Comparison of ENCODE assay signal across 18 cellular contexts in the genomic region with DNA sequence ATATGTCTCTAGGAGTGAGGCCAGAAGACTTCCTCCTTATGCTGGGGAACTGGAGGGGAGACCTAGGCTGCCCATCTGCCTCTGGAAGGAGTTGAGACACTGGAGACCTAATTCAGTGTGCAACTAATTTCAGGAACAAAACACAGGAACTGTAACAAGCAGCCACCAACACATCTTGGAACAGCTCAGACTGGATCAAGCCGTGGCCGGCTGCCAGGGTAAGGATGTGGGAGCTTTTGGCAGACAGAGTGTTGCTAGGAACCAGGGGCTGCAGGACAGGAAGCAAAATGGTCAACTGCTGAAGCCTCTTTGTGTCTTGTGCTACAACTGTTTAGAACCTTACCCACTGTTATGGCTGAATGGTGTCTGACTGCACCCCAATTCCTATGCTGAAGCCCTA. TPM values are rescaled to one million over a fixed set of nuclear protein-coding genes. Genes with fewer than 3 reads are reported as not detected.
DNase-seq lines count a peak whose midpoint lies in the region; ATAC-seq and TF ChIP-seq lines count a peak whose summit lies in the region.
"Had no signal": no experiment of that assay in that cellular context is flagged by ENCODE, and none has a peak within 500 bp of the region (broad histone marks: within the 10 kb centered on the region; RNA-seq: fewer than 3 reads in every experiment).

No MANE protein-coding gene starts in this region.

- WGBS in right cardiac atrium: 16% methylated on average over 2 of the region's 2 CpGs

- H3K4me1 ChIP-seq in right cardiac atrium (ENCODE audit: control insufficient read depth, insufficient read depth, low read length) (peaks cover 3% of the 10 kb centered on the region), left lung (no peaks in the 10 kb centered on the region)
- H3K4me1 ChIP-seq in CD4-positive, alpha-beta memory T cell (ENCODE audit: insufficient read depth, low read length): no peaks in the 10 kb centered on the region
- H3K4me1 ChIP-seq: lower lobe of right lung, pancreas had no signal

- DNase-seq in EL: peak; percentile 8
- peak; percentile 79 for DNase-seq in astrocyte of the hippocampus (ENCODE audit: low read depth, low spot score)
- DNase-seq in right cardiac atrium: peak; percentile 47 to 88 (median 85)
- DNase-seq in sciatic nerve (ENCODE audit: low spot score): no peak
- no peak for DNase-seq in activated naive CD4-positive, alpha-beta T cell treated with Interleukin-2 at 50 U/mL for 16 hours
- no peak for DNase-seq in CD4-positive, alpha-beta memory T cell
- no peak for DNase-seq in left lung
- no peak for DNase-seq in epidermal melanocyte (ENCODE audit: insufficient read length, low spot score)
- DNase-seq: activated T-cell treated with anti-CD3 and anti-CD28 coated beads for 4 hours; CD4-positive, alpha-beta T cell; lower lobe of right lung; NCI-H1436 treated with DMSO at 0.1 percent for 48 hours; NCI-H524; pancreas; RPMI8226; T-helper 2 cell had no signal

- no peaks in the 10 kb centered on the region for H3K36me3 Mint-ChIP-seq in CD4-positive, alpha-beta memory T cell

- POLR2A ChIA-PET in CD4-positive, alpha-beta memory T cell (lab: Charles Lee; ENCODE audit: partially characterized antibody): no interaction called here

- no peak for TF ChIP-seq CTCF in left lung (IDR thresholded peaks at IDR 0.05)

- no peak overlapping the region for H3K4me3 ChIP-seq in right cardiac atrium (ENCODE audit: low read length)
- no peak overlapping the region for H3K4me3 ChIP-seq in CD4-positive, alpha-beta memory T cell (ENCODE audit: low read length in 2 of 2)
- no peak overlapping the region for H3K4me3 ChIP-seq in left lung
- H3K4me3 ChIP-seq: GM23338, lower lobe of right lung, pancreas had no signal

- H3K4me1 Mint-ChIP-seq in CD4-positive, alpha-beta memory T cell: no peaks in the 10 kb centered on the region

- H3K9me3 ChIP-seq in right cardiac atrium (ENCODE audit: control insufficient read depth, low read length) (no peaks in the 10 kb centered on the region), left lung (no peaks in the 10 kb centered on the region)
- H3K9me3 ChIP-seq in CD4-positive, alpha-beta memory T cell (ENCODE audit: control insufficient read depth in 1 of 2, low read length in 2 of 2): no peaks in the 10 kb centered on the region
- H3K9me3 ChIP-seq: lower lobe of right lung, pancreas had no signal

- H3K27me3 Mint-ChIP-seq in CD4-positive, alpha-beta memory T cell: peaks cover 2 to 4% of the 10 kb centered on the region in 2 donors

- H3K27ac ChIP-seq in right cardiac atrium (ENCODE audit: low read length): no peak overlapping the region
- H3K27ac ChIP-seq in CD4-positive, alpha-beta memory T cell (ENCODE audit: low read depth, low read length): no peak overlapping the region
- no peak overlapping the region for H3K27ac ChIP-seq in left lung
- H3K27ac ChIP-seq: lower lobe of right lung, pancreas had no signal

- no peak overlapping the region for H3K27ac Mint-ChIP-seq in CD4-positive, alpha-beta memory T cell
- H3K27ac Mint-ChIP-seq: CD4-positive, alpha-beta T cell; IgD-negative memory B cell had no signal

- H3K27me3 ChIP-seq in right cardiac atrium (ENCODE audit: control insufficient read depth, insufficient read depth): no peaks in the 10 kb centered on the region
- H3K27me3 ChIP-seq in CD4-positive, alpha-beta memory T cell (ENCODE audit: insufficient read depth, low read length): peaks cover 3% of the 10 kb centered on the region
- no peaks in the 10 kb centered on the region for H3K27me3 ChIP-seq in left lung
- H3K27me3 ChIP-seq: pancreas had no signal

- CTCF ChIA-PET in CD4-positive, alpha-beta memory T cell (lab: Charles Lee; ENCODE audit: partially characterized antibody): no interaction called here

- H3K36me3 ChIP-seq in CD4-positive, alpha-beta memory T cell (ENCODE audit: insufficient read depth, low read length): no peaks in the 10 kb centered on the region
- H3K36me3 ChIP-seq in left lung: no peaks in the 10 kb centered on the region
- H3K36me3 ChIP-seq: lower lobe of right lung, pancreas had no signal

- H3K4me3 Mint-ChIP-seq in CD4-positive, alpha-beta memory T cell: no peak overlapping the region
- H3K4me3 Mint-ChIP-seq: CD4-positive, alpha-beta T cell; GM23338 had no signal

- intact Hi-C loops in right cardiac atrium (cut with DNase I) (no loop called here), sciatic nerve (cut with DNase I) (no loop called here), left lung (cut with DNase I) (no loop called here)
- intact Hi-C loops in CD4-positive, alpha-beta memory T cell (cut with micrococcal nuclease): no loop called here

- ATAC-seq in right cardiac atrium (peak; percentile 63 to 68), sciatic nerve (peak; percentile 36), left lung (no peak)
- ATAC-seq: lower lobe of right lung had no signal

- no peaks in the 10 kb centered on the region for H3K9me3 Mint-ChIP-seq in CD4-positive, alpha-beta memory T cell
- H3K9me3 Mint-ChIP-seq: CD4-positive, alpha-beta T cell; IgD-negative memory B cell had no signal

RNA-seq across cellular contexts. Expression of a gene that starts 16.3 kb away (rescaled TPM):
- total RNA-seq in right cardiac atrium: under 1 TPM in 2 of 4 donors, not detected in 2; 0.03 to 0.06 TPM
- 0.02 TPM for polyA plus RNA-seq in right cardiac atrium
- total RNA-seq in sciatic nerve: not detected
- not detected for total RNA-seq in CD4-positive, alpha-beta memory T cell
- not detected for polyA plus RNA-seq in CD4-positive, alpha-beta memory T cell
- under 1 TPM in 1 of 2 donors, not detected in 1; 0.03 TPM for total RNA-seq in left lung
- total RNA-seq: CD4-positive, alpha-beta T cell; lower lobe of right lung; pancreas had no signal
- polyA plus RNA-seq: GM23338, IgD-negative memory B cell had no signal

Comparison
In these comparisons a context has a peak if more than half of its experiments do, and no peak if none do; other contexts are left out.
1. DNase-seq: peak in EL (single experiment), astrocyte of the hippocampus (single experiment) and right cardiac atrium (3 of 3); none in sciatic nerve (single experiment), activated naive CD4-positive, alpha-beta T cell treated with Interleukin-2 at 50 U/mL for 16 hours (single experiment), CD4-positive, alpha-beta memory T cell (0 of 5), left lung (0 of 2) and epidermal melanocyte (single experiment).